Comparison of ENCODE assay signal across 26 cellular contexts in the genomic region with DNA sequence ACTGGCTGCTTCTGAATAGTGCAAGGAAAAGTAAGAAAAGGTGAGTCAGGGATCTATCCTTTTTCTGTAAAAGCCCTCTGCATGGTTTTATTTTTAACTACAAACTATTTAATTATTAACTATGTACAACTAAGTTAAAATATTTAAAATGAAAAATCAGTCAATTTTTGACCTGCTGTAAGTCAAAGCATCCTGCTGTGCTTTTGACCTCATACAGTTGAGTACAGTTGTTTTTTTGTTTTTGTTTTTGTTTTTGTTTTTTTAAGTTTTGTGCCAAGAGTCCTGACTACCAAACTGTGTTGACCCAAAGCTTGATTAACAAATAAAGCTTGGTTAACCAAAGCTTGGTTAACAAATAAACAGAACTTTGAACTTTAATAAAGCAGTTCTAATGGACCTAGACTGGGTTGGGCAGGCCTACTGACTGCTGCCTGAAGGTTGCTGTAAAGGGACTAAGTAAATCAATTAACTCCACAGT. TPM values are rescaled to one million over a fixed set of nuclear protein-coding genes. Genes with fewer than 3 reads are reported as not detected.
DNase-seq lines count a peak whose midpoint lies in the region; ATAC-seq, FAIRE-seq and TF ChIP-seq lines count a peak whose summit lies in the region.
"Had no signal": no experiment of that assay in that cellular context is flagged by ENCODE, and none has a peak within 500 bp of the region (broad histone marks: within the 10 kb centered on the region; RNA-seq: fewer than 3 reads in every experiment).

Gene ACMSD, plus strand, starts transcription at position 474 of the 478 bp plus-strand sequence. CDS start 67 bp downstream, outside the sequence.

- CTCF ChIA-PET in HepG2 (lab: Yijun Ruan, JAX; ENCODE audit: low intra/inter-chr PET ratio, low total read pairs), result no interaction called here

- H3K9me3 ChIP-seq in astrocyte (ENCODE audit: insufficient read depth, low read depth, low read length), result no peaks in the 10 kb centered on the region
- peaks cover 9% of the 10 kb centered on the region; the same call in 1 of the 2 replicates for H3K9me3 ChIP-seq in HepG2 (ENCODE audit: low read length)
- H3K9me3 ChIP-seq in smooth muscle cell (replicated peaks; ENCODE audit: low read depth), result no peaks in the 10 kb centered on the region

- BruUV-seq in HepG2 (replicated peaks; lab: Mats Ljungman, UMichigan), result no TSS peak

- TF ChIP-seq POLR2A in HepG2 (IDR thresholded peaks at IDR 0.05; ENCODE audit: insufficient read depth in 1 of 2, low read depth in 2 of 2, low read length in 2 of 2), result no peak

- H3K9ac ChIP-seq in astrocyte (ENCODE audit: low read length) (peak within 1 kb of the TSS; percentile 50), HepG2 (ENCODE audit: insufficient read depth, low read depth, low read length) (no peak within 1 kb of the TSS), smooth muscle cell (ENCODE audit: low read depth) (no peak within 1 kb of the TSS)

- H3K79me2 ChIP-seq in astrocyte (ENCODE audit: insufficient read depth, low read length) (no peaks in the 10 kb centered on the region), HepG2 (ENCODE audit: insufficient read depth, low read length) (no peaks in the 10 kb centered on the region), smooth muscle cell (ENCODE audit: low read depth) (no peaks in the 10 kb centered on the region)

- no peak within 1 kb of the TSS for H3K4me3 ChIP-seq in astrocyte (ENCODE audit: insufficient read depth, low read depth, low read length)
- H3K4me3 ChIP-seq in HepG2 (replicated peaks in 1 of 3; ENCODE audit: insufficient read depth in 1 of 3, low read depth in 2 of 3, low read length in 3 of 3), result no peak within 1 kb of the TSS
- peak within 1 kb of the TSS; percentile 17 for H3K4me3 ChIP-seq in smooth muscle cell
- H3K4me3 ChIP-seq: esophagus muscularis mucosa, lung, right atrium auricular region had no signal

- no peak for TF ChIP-seq CTCF in astrocyte (IDR thresholded peaks at IDR 0.05; ENCODE audit: insufficient read depth, low read depth, low read length)
- TF ChIP-seq CTCF in HepG2 (CRISPR knock-in tag; IDR thresholded peaks at IDR 0.05), result no peak
- TF ChIP-seq CTCF in smooth muscle cell (IDR thresholded peaks at IDR 0.05; ENCODE audit: borderline replicate concordance, insufficient read depth, poor library complexity, severe bottlenecking), result no peak

- ATAC-seq in GM18861 (IDR thresholded peaks at IDR 0.05; ENCODE audit: unreplicated experiment), result peak; percentile 38
- 0 out of 3 replicates have a peak, but pooled peaks have one; percentile 41 for ATAC-seq in HepG2
- no peak for ATAC-seq in HG02610 (IDR thresholded peaks at IDR 0.05; ENCODE audit: unreplicated experiment)
- ATAC-seq: activated T-cell treated with anti-CD3 and anti-CD28 coated beads, Interleukin-2, amount 50 U/mL, for 72 hours; T-cell had no signal

- H2AFZ ChIP-seq in astrocyte (ENCODE audit: low read depth, low read length) (peak within 1 kb of the TSS; percentile 55), HepG2 (ENCODE audit: low read length) (no peak within 1 kb of the TSS), smooth muscle cell (ENCODE audit: low read depth) (no peak within 1 kb of the TSS)

- peaks cover 7% of the 10 kb centered on the region for H3K9me3 Mint-ChIP-seq in astrocyte (ENCODE audit: unreplicated experiment)

- POLR2A ChIA-PET in HepG2 (lab: Yijun Ruan, JAX), result no interaction called here

- no peak within 1 kb of the TSS for H3K27ac Mint-ChIP-seq in astrocyte (ENCODE audit: unreplicated experiment)
- H3K27ac Mint-ChIP-seq: activated T-cell treated with anti-CD3 and anti-CD28 coated beads, Interleukin-2, amount 50 U/mL, for 72 hours; T-cell had no signal

- TF ChIP-seq RAD21 in HepG2 (CRISPR knock-in tag; IDR thresholded peaks at IDR 0.05), result no peak

- DNase-seq in astrocyte (ENCODE audit: low read depth), result no peak
- no peak for DNase-seq in HepG2 (ENCODE audit: low spot score)
- DNase-seq in smooth muscle cell (lab: John Stamatoyannopoulos, UW; ENCODE audit: unreplicated experiment), result no peak
- DNase-seq in NCI-H82 (lab: John Stamatoyannopoulos, UW), result no peak
- DNase-seq in GM03348 (ENCODE audit: low spot score), result no peak
- DNase-seq: activated CD4-positive, alpha-beta T cell treated with anti-CD3 and anti-CD28 coated beads for 4 hours; activated naive CD4-positive, alpha-beta T cell treated with anti-CD3 and anti-CD28 coated beads, Interleukin-2, amount 50 U/mL, for 16 hours; activated T-cell treated with anti-CD3 and anti-CD28 coated beads, Interleukin-2, amount 50 U/mL, for 72 hours; AML-193; aorta; DMS79 treated with DMSO at 0.1 percent for 48 hours; H7; NCI-H2081 treated with DMSO at 0.1 percent for 48 hours; NCI-H446 treated with DMSO at 0.1 percent for 48 hours; SHP77 treated with DMSO at 0.1 percent for 48 hours; T-cell had no signal

- H3K4me2 ChIP-seq in astrocyte (ENCODE audit: low read length), result peak within 1 kb of the TSS; percentile 74
- 0 out of 2 replicates have a peak within 1 kb of the TSS, but pooled peaks have one; percentile 7 for H3K4me2 ChIP-seq in HepG2 (ENCODE audit: low read depth, low read length)
- H3K4me2 ChIP-seq in smooth muscle cell, result peak within 1 kb of the TSS; percentile 43

- no peak for FAIRE-seq in astrocyte (lab: Jason Lieb, UNC)
- peak; percentile 12 for FAIRE-seq in HepG2 (lab: Jason Lieb, UNC)
- FAIRE-seq: TTC549 had no signal

- TF ChIP-seq EP300 in HepG2 (IDR thresholded peaks at IDR 0.05; ENCODE audit: low read depth in 2 of 2, low read length in 2 of 2) (no peak), HepG2 (CRISPR knock-in tag; IDR thresholded peaks at IDR 0.05; ENCODE audit: borderline replicate concordance) (no peak)

- H4K20me1 ChIP-seq in astrocyte (ENCODE audit: insufficient read depth, low read length) (no peaks in the 10 kb centered on the region), HepG2 (ENCODE audit: insufficient read depth, low read length) (no peaks in the 10 kb centered on the region), smooth muscle cell (ENCODE audit: low read depth) (no peaks in the 10 kb centered on the region)

- H3K36me3 ChIP-seq in astrocyte (ENCODE audit: insufficient read depth, low read length) (no peaks in the 10 kb centered on the region), HepG2 (replicated peaks in 1 of 2; ENCODE audit: control insufficient read depth in 1 of 2, insufficient read depth in 2 of 2, low read length in 2 of 2) (no peaks in the 10 kb centered on the region), smooth muscle cell (ENCODE audit: low read depth) (no peaks in the 10 kb centered on the region)
- H3K36me3 ChIP-seq: esophagus muscularis mucosa, right atrium auricular region had no signal

- H3K4me1 Mint-ChIP-seq in astrocyte (ENCODE audit: low read depth, unreplicated experiment), result peaks cover 6% of the 10 kb centered on the region
- H3K4me1 Mint-ChIP-seq: T-cell had no signal

- no peaks in the 10 kb centered on the region for H3K36me3 Mint-ChIP-seq in astrocyte (ENCODE audit: low read depth, unreplicated experiment)
- H3K36me3 Mint-ChIP-seq: T-cell had no signal

- no peak within 1 kb of the TSS for H3K4me3 Mint-ChIP-seq in astrocyte (ENCODE audit: unreplicated experiment)
- H3K4me3 Mint-ChIP-seq: activated T-cell treated with anti-CD3 and anti-CD28 coated beads, Interleukin-2, amount 50 U/mL, for 72 hours; T-cell had no signal

- intact Hi-C loops in HepG2 (cut with micrococcal nuclease; ENCODE audit: unreplicated experiment), result no loop called here

- H3K27ac ChIP-seq in astrocyte (ENCODE audit: low read depth, low read length) (peak within 1 kb of the TSS; percentile 84), HepG2 (ENCODE audit: extremely low read length, insufficient read depth, low read length) (no peak within 1 kb of the TSS), smooth muscle cell (ENCODE audit: low read depth) (peak within 1 kb of the TSS; percentile 23)
- H3K27ac ChIP-seq: esophagus muscularis mucosa, right atrium auricular region had no signal

- in situ Hi-C loops in HepG2 (cut with HindIII; ENCODE audit: extremely low pct_ligation_motif_present, low pct_unique_long_range_greater_than_20kb), result no loop called here

- H3F3A ChIP-seq in smooth muscle cell (ENCODE audit: low read depth), result no peaks in the 10 kb centered on the region

- H3K27me3 ChIP-seq in astrocyte (ENCODE audit: insufficient read depth, low read length) (no peaks in the 10 kb centered on the region), HepG2 (ENCODE audit: control insufficient read depth in 1 of 2, insufficient read depth in 2 of 2, low read length in 2 of 2) (no peaks in the 10 kb centered on the region), smooth muscle cell (ENCODE audit: low read depth) (no peaks in the 10 kb centered on the region)
- H3K27me3 ChIP-seq: esophagus muscularis mucosa, right atrium auricular region had no signal

- H3K27me3 Mint-ChIP-seq in astrocyte (ENCODE audit: low read depth, unreplicated experiment), result peaks cover 2% of the 10 kb centered on the region

- peaks cover 15% of the 10 kb centered on the region for H3K4me1 ChIP-seq in astrocyte (ENCODE audit: insufficient read depth, low read length)
- peaks cover 17% of the 10 kb centered on the region for H3K4me1 ChIP-seq in HepG2 (ENCODE audit: insufficient read depth, low read length)
- no peaks in the 10 kb centered on the region for H3K4me1 ChIP-seq in smooth muscle cell (ENCODE audit: low read depth)
- H3K4me1 ChIP-seq: esophagus muscularis mucosa, right atrium auricular region had no signal

RNA-seq across cellular contexts. Expression of gene ACMSD, which starts in this region (rescaled TPM):
- total RNA-seq in astrocyte (not detected in 2 replicates), HepG2 (2016; rRNA removed; fragmentation: Illumina TruSeq; extraction: Trizol) (not detected in 2 replicates), smooth muscle cell (not detected in 2 replicates)
- not detected in 2 replicates for total RNA-seq in HepG2 (2016; cell fraction: cytosol; rRNA removed; fragmentation: Illumina TruSeq; extraction: Trizol; ENCODE audit: low read depth)
- total RNA-seq in HepG2 (2016; cell fraction: insoluble cytoplasmic fraction; rRNA removed; fragmentation: Illumina TruSeq; extraction: Trizol), result not detected in 2 replicates
- total RNA-seq in HepG2 (2016; cell fraction: membrane; rRNA removed; fragmentation: Illumina TruSeq; extraction: Trizol), result not detected in 2 replicates
- not detected in 2 replicates for total RNA-seq in HepG2 (2016; cell fraction: nucleus; rRNA removed; fragmentation: Illumina TruSeq; extraction: Trizol)
- polyA plus RNA-seq in HepG2 (2011; rRNA removed) (0.05 TPM in 1 of 2 replicates, not detected in the other), smooth muscle cell (not detected in 2 replicates)
- polyA plus RNA-seq in HepG2 (2011; cell fraction: cytosol; rRNA removed), result not detected in 2 replicates
- not detected in 2 replicates for polyA plus RNA-seq in HepG2 (2011; cell fraction: nucleus; rRNA removed)
- polyA plus RNA-seq in HepG2 (2012), result 0.19 TPM in 1 of 2 replicates, not detected in the other
- polyA plus RNA-seq in HepG2 (2016; cell fraction: cytosol; fragmentation: Illumina TruSeq; extraction: Trizol; ENCODE audit: low read depth), result not detected in 2 replicates
- not detected in 2 replicates for polyA plus RNA-seq in HepG2 (2016; cell fraction: insoluble cytoplasmic fraction; fragmentation: Illumina TruSeq; extraction: Trizol; ENCODE audit: low read depth)
- not detected in 2 replicates for polyA plus RNA-seq in HepG2 (2016; cell fraction: membrane; fragmentation: Illumina TruSeq; extraction: Trizol; ENCODE audit: low read depth)
- polyA plus RNA-seq in HepG2 (2016; cell fraction: nucleus; fragmentation: Illumina TruSeq; extraction: Trizol; ENCODE audit: insufficient read depth, low read depth), result not detected in 2 replicates
- not detected in 2 replicates for polyA minus RNA-seq in HepG2 (2011; rRNA and poly(A)+ RNA removed; ENCODE audit: low replicate concordance)
- polyA minus RNA-seq in HepG2 (2011; cell fraction: cytosol; rRNA and poly(A)+ RNA removed), result not detected in 2 replicates
- not detected in 2 replicates for polyA minus RNA-seq in HepG2 (2011; cell fraction: nucleus; rRNA and poly(A)+ RNA removed)
- total RNA-seq: activated T-cell treated with anti-CD3 and anti-CD28 coated beads, Interleukin-2, amount 50 U/mL, for 72 hours; aorta; esophagus muscularis mucosa; glomerular endothelial cell; H7; myocyte; osteocyte; right atrium auricular region; temporal lobe had no signal
- polyA plus RNA-seq: aorta had no signal

Comparison
In these comparisons a context has a peak if more than half of its experiments do, and no peak if none do; other contexts are left out.
1. Peak in ATAC-seq and H3K4me2 ChIP-seq in HepG2; RNA of the gene not detected or under 1 TPM.
2. H3K4me2 ChIP-seq: peak in every context shown above with its lines; median percentile 74 in astrocyte; 43 in smooth muscle cell; 7 in HepG2.